16 cellular contexts compared by ENCODE assay signal in genomic region chr4:26151615-26152014, GRCh38.
DNase-seq lines count a peak whose midpoint lies in the region; ATAC-seq, FAIRE-seq and TF ChIP-seq lines count a peak whose summit lies in the region.
"Had no signal": no experiment of that assay in that cellular context is flagged by ENCODE, and none has a peak within 500 bp of the region (broad histone marks: within the 10 kb centered on the region; RNA-seq: fewer than 3 reads in every experiment).

No MANE protein-coding gene starts in this region.

- H3K4me2 ChIP-seq in keratinocyte (ENCODE audit: control insufficient read depth, extremely low read depth, insufficient read depth, low read depth, low read length) = peak overlapping the region; percentile 31

- H3K4me3 Mint-ChIP-seq in activated naive CD8-positive, alpha-beta T cell = no peak overlapping the region
- no peak overlapping the region for H3K4me3 Mint-ChIP-seq in activated naive CD8-positive, alpha-beta T cell treated with anti-CD3 and anti-CD28 coated beads for 36 hours
- H3K4me3 Mint-ChIP-seq in brain = no peak overlapping the region
- H3K4me3 Mint-ChIP-seq: neural crest cell had no signal

- no peak for ATAC-seq in HG03135 (IDR thresholded peaks at IDR 0.05; ENCODE audit: unreplicated experiment)

- TF ChIP-seq CTCF in brain (conservative IDR thresholded peaks at IDR 0.05) (no peak), keratinocyte (optimal IDR thresholded peaks at IDR 0.05 in 1 of 3, IDR thresholded peaks at IDR 0.05 in 1 of 3, conservative IDR thresholded peaks at IDR 0.05 in 1 of 3; ENCODE audit: extremely low read depth in 1 of 3, insufficient read depth in 2 of 3, low read length in 3 of 3) (no peak), uterus (IDR thresholded peaks at IDR 0.05) (no peak)

- H3K4me3 ChIP-seq in keratinocyte (ENCODE audit: control insufficient read depth in 2 of 3, extremely low read depth in 1 of 3, insufficient read depth in 2 of 3, low read depth in 1 of 3, low read length in 3 of 3) = no peak overlapping the region
- no peak overlapping the region for H3K4me3 ChIP-seq in uterus
- H3K4me3 ChIP-seq: coronary artery had no signal

- intact Hi-C loops in uterus (cut with DNase I; ENCODE audit: low total_unique reads) = no loop called here

- no peaks in the 10 kb centered on the region for H3K79me2 ChIP-seq in keratinocyte (ENCODE audit: control insufficient read depth, insufficient read depth, low read length)

- TF ChIP-seq POLR2A in uterus (IDR thresholded peaks at IDR 0.05) = no peak

- H3K27me3 Mint-ChIP-seq in activated naive CD8-positive, alpha-beta T cell = no peaks in the 10 kb centered on the region
- H3K27me3 Mint-ChIP-seq in activated naive CD8-positive, alpha-beta T cell treated with anti-CD3 and anti-CD28 coated beads for 36 hours = peaks cover 10% of the 10 kb centered on the region
- peaks cover 3% of the 10 kb centered on the region for H3K27me3 Mint-ChIP-seq in brain

- H3K27ac ChIP-seq in keratinocyte (ENCODE audit: control insufficient read depth, insufficient read depth, low read length) (no peak overlapping the region), uterus (peak overlapping the region; percentile 53 to 68)
- H3K27ac ChIP-seq: epithelial cell of prostate had no signal

- dilution Hi-C loops in keratinocyte (cut with MboI; ENCODE audit: extremely low pct_ligation_motif_present, low sequenced_read_pairs) = no loop called here

- FAIRE-seq in keratinocyte (lab: Jason Lieb, UNC) = no peak
- FAIRE-seq: GM19239, kidney, TTC549 had no signal

- H3K36me3 ChIP-seq in keratinocyte (ENCODE audit: control insufficient read depth in 2 of 2, extremely low read depth in 1 of 2, insufficient read depth in 2 of 2, low read length in 2 of 2) (no peaks in the 10 kb centered on the region), uterus (no peaks in the 10 kb centered on the region)

- no peak for DNase-seq in activated naive CD8-positive, alpha-beta T cell treated with anti-CD3 and anti-CD28 coated beads for 36 hours
- DNase-seq in keratinocyte (ENCODE audit: low read depth, low spot score) (no peak), uterus (peak; percentile 63 to 73), T-helper 1 cell (no peak), NCI-H1105 treated with DMSO at 0.1 percent for 48 hours (lab: John Stamatoyannopoulos, UW) (no peak)
- DNase-seq: anterior cingulate cortex, kidney, NCI-H146 had no signal

- peaks cover 7% of the 10 kb centered on the region for H3K4me1 ChIP-seq in keratinocyte (ENCODE audit: control insufficient read depth, extremely low read depth, insufficient read depth, low read length)
- H3K4me1 ChIP-seq in uterus = no peaks in the 10 kb centered on the region

- no peaks in the 10 kb centered on the region for H3K9me3 Mint-ChIP-seq in activated naive CD8-positive, alpha-beta T cell (ENCODE audit: low read depth)
- H3K9me3 Mint-ChIP-seq in activated naive CD8-positive, alpha-beta T cell treated with anti-CD3 and anti-CD28 coated beads for 36 hours = peaks cover 1% of the 10 kb centered on the region
- H3K9me3 Mint-ChIP-seq in brain = peaks cover 0 to 7% (median 3%) of the 10 kb centered on the region in 5 experiments

- H3K27me3 ChIP-seq in keratinocyte (ENCODE audit: control insufficient read depth, extremely low read depth, insufficient read depth, low read length) (no peaks in the 10 kb centered on the region), uterus (no peaks in the 10 kb centered on the region)

- H3K36me3 Mint-ChIP-seq in activated naive CD8-positive, alpha-beta T cell = no peaks in the 10 kb centered on the region
- no peaks in the 10 kb centered on the region for H3K36me3 Mint-ChIP-seq in activated naive CD8-positive, alpha-beta T cell treated with anti-CD3 and anti-CD28 coated beads for 36 hours
- no peaks in the 10 kb centered on the region for H3K36me3 Mint-ChIP-seq in brain

- H3K9ac ChIP-seq in keratinocyte (ENCODE audit: control insufficient read depth, extremely low read depth, insufficient read depth, low read length) = no peak overlapping the region

- H3K9me3 ChIP-seq in keratinocyte (ENCODE audit: control insufficient read depth, low read depth, low read length) = no peaks in the 10 kb centered on the region
- H3K9me3 ChIP-seq in uterus = no peaks in the 10 kb centered on the region

- H3K27ac Mint-ChIP-seq in activated naive CD8-positive, alpha-beta T cell = peak overlapping the region; percentile 74
- H3K27ac Mint-ChIP-seq in activated naive CD8-positive, alpha-beta T cell treated with anti-CD3 and anti-CD28 coated beads for 36 hours = no peak overlapping the region
- H3K27ac Mint-ChIP-seq in brain = peak overlapping the region in 4 of 5 experiments; percentile 37 to 81 (median 68)

- H4K20me1 ChIP-seq in keratinocyte (ENCODE audit: control insufficient read depth, extremely low read depth, insufficient read depth, low read length) = no peaks in the 10 kb centered on the region

- peak overlapping the region; percentile 56 for H2AFZ ChIP-seq in keratinocyte (ENCODE audit: control insufficient read depth, low read length)

- H3K9me1 ChIP-seq in keratinocyte (ENCODE audit: control insufficient read depth, extremely low read depth, insufficient read depth, low read length) = no peaks in the 10 kb centered on the region

- H3K4me1 Mint-ChIP-seq in activated naive CD8-positive, alpha-beta T cell (ENCODE audit: low read depth) = peaks cover 19% of the 10 kb centered on the region
- peaks cover 9% of the 10 kb centered on the region for H3K4me1 Mint-ChIP-seq in activated naive CD8-positive, alpha-beta T cell treated with anti-CD3 and anti-CD28 coated beads for 36 hours
- peaks cover 32% of the 10 kb centered on the region for H3K4me1 Mint-ChIP-seq in brain

Comparison
In these comparisons a context has a peak if more than half of its experiments do, and no peak if none do; other contexts are left out.
1. DNase-seq: peak in uterus (2 of 2); none in activated naive CD8-positive, alpha-beta T cell treated with anti-CD3 and anti-CD28 coated beads for 36 hours (single experiment), keratinocyte (single experiment), T-helper 1 cell (0 of 5) and NCI-H1105 treated with DMSO at 0.1 percent for 48 hours (single experiment).